27 cellular contexts compared by ENCODE assay signal in the genomic region with DNA sequence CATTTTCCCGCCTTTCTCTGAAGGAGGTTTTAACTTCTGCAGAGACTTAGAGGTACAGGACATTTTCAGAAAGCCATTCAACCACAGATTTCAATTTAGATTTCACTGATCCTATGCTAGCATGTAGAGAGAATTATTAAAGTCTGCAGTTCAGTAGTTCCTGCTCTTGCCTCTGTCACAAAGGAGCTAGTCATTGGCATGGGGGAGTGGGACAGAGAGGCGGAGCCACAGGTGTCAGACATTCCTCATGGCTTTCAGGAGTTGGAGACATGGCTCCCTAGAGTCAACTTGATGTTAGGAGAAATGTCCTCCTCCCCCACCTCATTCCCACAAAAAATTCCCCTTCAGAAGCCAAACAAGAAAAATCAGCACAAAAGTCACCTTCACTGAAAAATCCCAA.
"Had no signal": no experiment of that assay in that cellular context is flagged by ENCODE, and none has a peak within 500 bp of the region (broad histone marks: within the 10 kb centered on the region; RNA-seq: fewer than 3 reads in every experiment).

No MANE protein-coding gene starts in this region.

- H3K9me3 Mint-ChIP-seq: immature natural killer cell; natural killer cell; stimulated activated naive CD8-positive, alpha-beta T cell treated with anti-CD3 and anti-CD28 coated beads, Interleukin-15, amount 100 ng/mL, for 72 hours had no signal

- H3K4me1 Mint-ChIP-seq: immature natural killer cell; natural killer cell; stimulated activated naive CD8-positive, alpha-beta T cell treated with anti-CD3 and anti-CD28 coated beads, Interleukin-15, amount 100 ng/mL, for 72 hours had no signal

- H3K27me3 ChIP-seq: ovary, spleen, vagina had no signal

- H3K27ac ChIP-seq: coronary artery, lower lobe of right lung, ovary, psoas muscle, skin epidermis, spleen, suprapubic skin, vagina had no signal

- H3K4me1 ChIP-seq: lower lobe of right lung, psoas muscle, spleen, suprapubic skin, vagina had no signal

- H3K36me3 ChIP-seq: lower lobe of right lung, ovary, spleen, suprapubic skin, vagina had no signal

- ATAC-seq: left colon; left ventricle myocardium superior; lower lobe of right lung; natural killer cell; psoas muscle; right cardiac atrium; stimulated activated naive CD8-positive, alpha-beta T cell treated with anti-CD3 and anti-CD28 coated beads, Interleukin-15, amount 100 ng/mL, for 72 hours had no signal

- H3K27ac Mint-ChIP-seq: immature natural killer cell; natural killer cell; stimulated activated naive CD8-positive, alpha-beta T cell treated with anti-CD3 and anti-CD28 coated beads, Interleukin-15, amount 100 ng/mL, for 72 hours had no signal

- H3K36me3 Mint-ChIP-seq: immature natural killer cell, natural killer cell had no signal

- H3K4me3 Mint-ChIP-seq: immature natural killer cell; natural killer cell; stimulated activated naive CD8-positive, alpha-beta T cell treated with anti-CD3 and anti-CD28 coated beads, Interleukin-15, amount 100 ng/mL, for 72 hours had no signal

- H3K9me3 ChIP-seq: lower lobe of right lung, ovary, psoas muscle, spleen, suprapubic skin, vagina had no signal

- FAIRE-seq: endometrium, frontal cortex had no signal

- H3K4me3 ChIP-seq: coronary artery, lower lobe of right lung, ovary, psoas muscle, skin epidermis, spleen, suprapubic skin, vagina had no signal

- DNase-seq: dermis blood vessel endothelial cell; effector memory CD4-positive, alpha-beta T cell; erythroblast; hypothalamus; immature natural killer cell; islet precursor cell; kidney glomerular epithelial cell; left colon; left ventricle myocardium superior; lower lobe of right lung; natural killer cell; occipital lobe; ovary; posterior cingulate gyrus; psoas muscle; right cardiac atrium; spleen; stimulated activated CD4-positive, alpha-beta T cell treated with anti-CD3 and anti-CD28 coated beads, Interleukin-4, amount 100 ng/mL, for 4 hours; stimulated activated naive CD4-positive, alpha-beta T cell; stimulated activated naive CD8-positive, alpha-beta T cell treated with anti-CD3 and anti-CD28 coated beads, Interleukin-15, amount 100 ng/mL, for 72 hours; trophoblast cell had no signal
